16 cellular contexts compared by ENCODE assay signal in the genomic region with DNA sequence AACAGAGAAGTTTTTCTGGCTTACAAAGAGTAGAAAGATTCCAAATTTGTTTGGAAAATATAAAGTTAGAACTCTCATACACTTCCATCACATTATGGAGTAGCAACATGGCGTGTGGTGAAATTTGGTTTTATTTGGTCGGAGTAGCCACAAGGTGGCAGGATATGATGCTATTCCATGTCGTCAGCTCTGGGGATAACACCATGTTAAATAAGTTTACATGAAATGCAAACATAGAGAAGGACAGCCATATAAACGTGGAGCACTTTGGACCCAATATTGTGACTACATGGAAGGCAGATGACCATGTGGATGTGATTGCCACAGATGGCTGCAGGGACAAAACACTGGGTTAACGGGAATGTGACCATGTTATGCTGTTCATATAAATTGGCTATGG. TPM values are rescaled to one million over a fixed set of nuclear protein-coding genes. Genes with fewer than 3 reads are reported as not detected.
A peak's percentile ranks its signal among the peaks of the same experiment; 100 is the strongest.
DNase-seq lines count a peak whose midpoint lies in the region; ATAC-seq and TF ChIP-seq lines count a peak whose summit lies in the region.
"Had no signal": no experiment of that assay in that cellular context is flagged by ENCODE, and none has a peak within 500 bp of the region (broad histone marks: within the 10 kb centered on the region; RNA-seq: fewer than 3 reads in every experiment).

No MANE protein-coding gene starts in this region.

- no peaks in the 10 kb centered on the region for H3K9me3 ChIP-seq in DND-41 (ENCODE audit: insufficient read depth, low read length, severe bottlenecking)
- no peaks in the 10 kb centered on the region for H3K9me3 ChIP-seq in Panc1 (ENCODE audit: control insufficient read depth, insufficient read depth, low read depth, low read length)
- H3K9me3 ChIP-seq: ovary, Peyer's patch had no signal

- no peaks in the 10 kb centered on the region for H3K79me1 ChIP-seq in mesendoderm (ENCODE audit: low read length)

- intact Hi-C loops in Panc1 (cut with micrococcal nuclease; ENCODE audit: unreplicated experiment), result loop anchor here (10.0 kb wide), 1 partner anchor 263 kb away; no protein-coding TSS in a partner anchor
- intact Hi-C loops in dorsolateral prefrontal cortex (cut with DNase I), result no loop called here

- H2AK5ac ChIP-seq in mesendoderm (ENCODE audit: low read length), result no peak overlapping the region

- no peak overlapping the region for H3K23ac ChIP-seq in mesendoderm (ENCODE audit: low read length)

- no peak overlapping the region for H2BK5ac ChIP-seq in mesendoderm (ENCODE audit: low read length)

- no peak overlapping the region for H3K56ac ChIP-seq in mesendoderm (ENCODE audit: low read length)

- H2BK15ac ChIP-seq in mesendoderm (replicated peaks; ENCODE audit: low read depth), result no peak overlapping the region

- H3K36me3 ChIP-seq in DND-41 (ENCODE audit: insufficient read depth, low read length) (no peaks in the 10 kb centered on the region), Panc1 (ENCODE audit: control insufficient read depth, insufficient read depth, low read length) (no peaks in the 10 kb centered on the region), mesendoderm (ENCODE audit: control insufficient read depth, insufficient read depth, low read length) (no peaks in the 10 kb centered on the region)
- H3K36me3 ChIP-seq: ovary, Peyer's patch had no signal

- no peak overlapping the region for H3K4me3 ChIP-seq in DND-41 (ENCODE audit: low read depth in 1 of 2, low read length in 2 of 2)
- no peak overlapping the region for H3K4me3 ChIP-seq in Panc1 (ENCODE audit: low read depth in 2 of 2, low read length in 2 of 2)
- H3K4me3 ChIP-seq in mesendoderm (ENCODE audit: low read length), result no peak overlapping the region
- H3K4me3 ChIP-seq in dorsolateral prefrontal cortex, result no peak overlapping the region
- H3K4me3 ChIP-seq: ovary, Peyer's patch had no signal

- H3K27me3 ChIP-seq in DND-41 (ENCODE audit: insufficient read depth, low read length, poor library complexity), result no peaks in the 10 kb centered on the region
- no peaks in the 10 kb centered on the region for H3K27me3 ChIP-seq in Panc1 (ENCODE audit: control insufficient read depth, insufficient read depth, low read length)
- no peaks in the 10 kb centered on the region for H3K27me3 ChIP-seq in mesendoderm (ENCODE audit: insufficient read depth, low read length, poor library complexity)
- H3K27me3 ChIP-seq in dorsolateral prefrontal cortex, result peaks cover 0 to 7% (median 0%) of the 10 kb centered on the region in 45 donors
- H3K27me3 ChIP-seq: ovary, Peyer's patch had no signal

- no CpG with 5 or more reads among the region's 5 CpGs for WGBS in mesendoderm (ENCODE audit: extremely low coverage, insufficient coverage, low lambda C conversion rate)

- in situ Hi-C loops in Panc1 (cut with HindIII; ENCODE audit: low pct_unique_long_range_greater_than_20kb, low sequenced_read_pairs), result no loop called here

- POLR2A ChIA-PET in Panc1 (lab: Charles Lee), result no interaction called here

- no peak overlapping the region for H4K5ac ChIP-seq in mesendoderm (ENCODE audit: low read length)

- no peak overlapping the region for H2AFZ ChIP-seq in DND-41 (ENCODE audit: low read depth, low read length)

- DNase-seq in DND-41 (no peak), HT1080 (ENCODE audit: low read depth) (peak; percentile 25), Panc1 (ENCODE audit: low read depth, low spot score) (no peak), mesendoderm (peak; percentile 52), dorsolateral prefrontal cortex (no peak)
- DNase-seq: activated CD8-positive, alpha-beta T cell treated with anti-CD3 and anti-CD28 coated beads for 36 hours; activated effector memory CD4-positive, alpha-beta T cell treated with anti-CD3 and anti-CD28 coated beads, Interleukin-2, amount 50 U/mL, for 16 hours; CD4-positive, alpha-beta T cell; effector CD4-positive, alpha-beta T cell; KG1; NCI-H2029 treated with DMSO at 0.1 percent for 48 hours; ovary had no signal

- no peak overlapping the region for H3K4me2 ChIP-seq in DND-41 (ENCODE audit: insufficient read depth, low read length)
- no peak overlapping the region for H3K4me2 ChIP-seq in mesendoderm (ENCODE audit: low read length)

- H4K20me1 ChIP-seq in DND-41 (ENCODE audit: insufficient read depth, low read length), result no peaks in the 10 kb centered on the region

- H3K4ac ChIP-seq in mesendoderm (ENCODE audit: low read depth, low read length), result no peak overlapping the region

- no peak overlapping the region for H3K27ac ChIP-seq in DND-41 (ENCODE audit: low read length)
- no peak overlapping the region for H3K27ac ChIP-seq in Panc1 (ENCODE audit: low read length)
- no peak overlapping the region for H3K27ac ChIP-seq in mesendoderm (ENCODE audit: low read depth, low read length)
- no peak overlapping the region for H3K27ac ChIP-seq in dorsolateral prefrontal cortex
- H3K27ac ChIP-seq: ovary, Peyer's patch had no signal

- no peak overlapping the region for H4K8ac ChIP-seq in mesendoderm (ENCODE audit: low read depth, low read length)

- CTCF ChIA-PET in Panc1 (lab: Charles Lee), result no interaction called here

- H3K79me2 ChIP-seq in DND-41 (ENCODE audit: insufficient read depth, low read length) (no peaks in the 10 kb centered on the region), mesendoderm (ENCODE audit: control insufficient read depth, insufficient read depth, low read length) (no peaks in the 10 kb centered on the region)

- no peak overlapping the region for H3K18ac ChIP-seq in mesendoderm (ENCODE audit: low read length)

- no peak overlapping the region for H2BK120ac ChIP-seq in mesendoderm (ENCODE audit: low read depth, low read length)

- no peak overlapping the region for H3K9ac ChIP-seq in DND-41 (ENCODE audit: low read depth, low read length)
- no peak overlapping the region for H3K9ac ChIP-seq in mesendoderm (ENCODE audit: low read length)

- no peaks in the 10 kb centered on the region for H3K4me1 ChIP-seq in DND-41 (ENCODE audit: insufficient read depth, low read length)
- H3K4me1 ChIP-seq in Panc1 (ENCODE audit: control insufficient read depth, insufficient read depth, low read length), result no peaks in the 10 kb centered on the region
- H3K4me1 ChIP-seq in mesendoderm (ENCODE audit: control insufficient read depth, low read depth, low read length), result no peaks in the 10 kb centered on the region
- H3K4me1 ChIP-seq: Peyer's patch had no signal

- BruUV-seq in Panc1 (replicated peaks; lab: Mats Ljungman, UMichigan), result no TSS peak

- TF ChIP-seq CTCF in DND-41 (IDR thresholded peaks at IDR 0.05; ENCODE audit: borderline replicate concordance, extremely low read depth, low read length, poor library complexity, severe bottlenecking) (peak; percentile 38), Panc1 (IDR thresholded peaks at IDR 0.05) (peak; percentile 24; the same call in 1 of the 2 replicates), dorsolateral prefrontal cortex (IDR thresholded peaks at IDR 0.05 in 54 of 56, conservative IDR thresholded peaks at IDR 0.05 in 2 of 56; ENCODE audit: low read depth in 1 of 56, partially characterized antibody in 56 of 56) (peak in 1 of 56 donors; percentile 13)

- ATAC-seq in DND-41 (ENCODE audit: insufficient read depth, low read depth), result no peak
- no peak for ATAC-seq in Panc1
- no peak for ATAC-seq in GM18861 (IDR thresholded peaks at IDR 0.05; ENCODE audit: unreplicated experiment)
- no peak for ATAC-seq in HG02610 (IDR thresholded peaks at IDR 0.05; ENCODE audit: unreplicated experiment)
- ATAC-seq: activated CD8-positive, alpha-beta T cell treated with anti-CD3 and anti-CD28 coated beads for 36 hours had no signal

RNA-seq across cellular contexts. Expression of a gene that starts 21.1 kb away (rescaled TPM):
- total RNA-seq in HT1080 (2014; rRNA removed; shearing (Covaris generic)), result not detected in 2 replicates
- not detected in 2 replicates for polyA plus RNA-seq in HT1080 (2015; cell fraction: cytosol; rRNA removed)
- polyA plus RNA-seq in HT1080 (2015; cell fraction: nucleus; rRNA removed), result not detected in 2 replicates
- total RNA-seq in Panc1 (2021; ENCODE audit: unreplicated experiment) (not detected), dorsolateral prefrontal cortex (not detected)
- polyA plus RNA-seq in Panc1 (2012; ENCODE audit: insufficient read length), result not detected
- not detected for polyA plus RNA-seq in mesendoderm (2013, experiment 1 of 2)
- polyA plus RNA-seq in mesendoderm (2013, experiment 2 of 2), result not detected
- total RNA-seq: activated CD8-positive, alpha-beta T cell treated with anti-CD3 and anti-CD28 coated beads for 36 hours; CD4-positive, alpha-beta T cell; fibroblast of villous mesenchyme; ovary; Peyer's patch had no signal
- polyA plus RNA-seq: ovary had no signal

RNA-seq across cellular contexts. Expression of a gene that starts 30.8 kb away (rescaled TPM):
- not detected in 2 replicates for total RNA-seq in HT1080 (2014; rRNA removed; shearing (Covaris generic))
- polyA plus RNA-seq in HT1080 (2015; cell fraction: cytosol; rRNA removed), result not detected in 2 replicates
- polyA plus RNA-seq in HT1080 (2015; cell fraction: nucleus; rRNA removed), result not detected in 2 replicates
- total RNA-seq in Panc1 (2021; ENCODE audit: unreplicated experiment) (not detected), dorsolateral prefrontal cortex (not detected)
- not detected for polyA plus RNA-seq in Panc1 (2012; ENCODE audit: insufficient read length)
- polyA plus RNA-seq in mesendoderm (2013, experiment 1 of 2), result not detected
- polyA plus RNA-seq in mesendoderm (2013, experiment 2 of 2), result not detected
- total RNA-seq: activated CD8-positive, alpha-beta T cell treated with anti-CD3 and anti-CD28 coated beads for 36 hours; CD4-positive, alpha-beta T cell; fibroblast of villous mesenchyme; ovary; Peyer's patch had no signal
- polyA plus RNA-seq: ovary had no signal

RNA-seq across cellular contexts. Expression of a gene that starts 48.8 kb away (rescaled TPM):
- not detected in 2 replicates for total RNA-seq in HT1080 (2014; rRNA removed; shearing (Covaris generic))
- not detected in 2 replicates for polyA plus RNA-seq in HT1080 (2015; cell fraction: cytosol; rRNA removed)
- polyA plus RNA-seq in HT1080 (2015; cell fraction: nucleus; rRNA removed), result not detected in 2 replicates
- total RNA-seq in Panc1 (2021; ENCODE audit: unreplicated experiment), result not detected
- polyA plus RNA-seq in Panc1 (2012; ENCODE audit: insufficient read length), result not detected
- polyA plus RNA-seq in mesendoderm (2013, experiment 1 of 2), result not detected
- not detected for polyA plus RNA-seq in mesendoderm (2013, experiment 2 of 2)
- not detected for total RNA-seq in dorsolateral prefrontal cortex
- total RNA-seq: activated CD8-positive, alpha-beta T cell treated with anti-CD3 and anti-CD28 coated beads for 36 hours; CD4-positive, alpha-beta T cell; fibroblast of villous mesenchyme; ovary; Peyer's patch had no signal
- polyA plus RNA-seq: ovary had no signal

RNA-seq across cellular contexts. Expression of a gene that starts 55.6 kb away (rescaled TPM):
- not detected in 2 replicates for total RNA-seq in HT1080 (2014; rRNA removed; shearing (Covaris generic))
- polyA plus RNA-seq in HT1080 (2015; cell fraction: cytosol; rRNA removed), result not detected in 2 replicates
- not detected in 2 replicates for polyA plus RNA-seq in HT1080 (2015; cell fraction: nucleus; rRNA removed)
- total RNA-seq in Panc1 (2021; ENCODE audit: unreplicated experiment) (not detected), dorsolateral prefrontal cortex (not detected)
- not detected for polyA plus RNA-seq in Panc1 (2012; ENCODE audit: insufficient read length)
- polyA plus RNA-seq in mesendoderm (2013, experiment 1 of 2), result not detected
- not detected for polyA plus RNA-seq in mesendoderm (2013, experiment 2 of 2)
- total RNA-seq: activated CD8-positive, alpha-beta T cell treated with anti-CD3 and anti-CD28 coated beads for 36 hours; CD4-positive, alpha-beta T cell; fibroblast of villous mesenchyme; ovary; Peyer's patch had no signal
- polyA plus RNA-seq: ovary had no signal

Comparison
In these comparisons a context has a peak if more than half of its experiments do, and no peak if none do; other contexts are left out.
1. DNase-seq: peak in HT1080 (single experiment) and mesendoderm (single experiment); none in DND-41 (single experiment), Panc1 (single experiment) and dorsolateral prefrontal cortex (0 of 10).